38 cellular contexts compared by ENCODE assay signal in genomic region chr11:5941951-5942350, GRCh38. TPM values are rescaled to one million over a fixed set of nuclear protein-coding genes. Genes with fewer than 3 reads are reported as not detected.
"Had no signal": no experiment of that assay in that cellular context is flagged by ENCODE, and none has a peak within 500 bp of the region (broad histone marks: within the 10 kb centered on the region; RNA-seq: fewer than 3 reads in every experiment).

TSS of gene OR56A3 (plus strand) at chr11:5942251. CDS start at chr11:5947347, 5,096 bp downstream.

- H3K4me3 ChIP-seq: MG63 had no signal

- H3K36me3 ChIP-seq: MG63 had no signal

- H3K9me3 ChIP-seq: MG63 had no signal

- H3K27ac ChIP-seq: KMS-11 had no signal

- DNase-seq: Karpas-422, Kasumi-1, MG63, MM.1S, MV-4-11, NCI-H1048, NCI-H1092, NCI-H1092 treated with DMSO at 0.1 percent for 48 hours, NCI-H1105, NCI-H1105 treated with DMSO at 0.1 percent for 48 hours, NCI-H1417, NCI-H1417 treated with DMSO at 0.1 percent for 48 hours, NCI-H1436, NCI-H1436 treated with DMSO at 0.1 percent for 48 hours, NCI-H146, NCI-H1694, NCI-H1694 treated with DMSO at 0.1 percent for 48 hours, NCI-H187, NCI-H187 treated with DMSO at 0.1 percent for 48 hours, NCI-H1930, NCI-H2029, NCI-H2029 treated with DMSO at 0.1 percent for 48 hours, NCI-H2081, NCI-H2081 treated with DMSO at 0.1 percent for 48 hours, NCI-H2107, NCI-H2171, NCI-H2171 treated with DMSO at 0.1 percent for 48 hours, NCI-H2227 treated with DMSO at 0.1 percent for 48 hours, NCI-H226, NCI-H345, NCI-H446, NCI-H446 treated with DMSO at 0.1 percent for 48 hours, NCI-H510A had no signal

- H3K27me3 ChIP-seq: MG63 had no signal

RNA-seq across cellular contexts. Expression of gene OR56A3, which starts in this region (rescaled TPM):
- total RNA-seq: LHCN-M2, M059J, MCF 10A, NCI-H460 had no signal
